ENCODE assay signal across 8 cellular contexts in genomic region chr17:19762515-19762961, GRCh38. TPM values are rescaled to one million over a fixed set of nuclear protein-coding genes. Genes with fewer than 3 reads are reported as not detected.
DNase-seq lines count a peak whose midpoint lies in the region; ATAC-seq and TF ChIP-seq lines count a peak whose summit lies in the region.

No MANE protein-coding gene starts in this region.

- dilution Hi-C loops in IMR-90 (cut with HindIII; ENCODE audit: low sequenced_read_pairs, unreplicated experiment), result no loop called here

- WGBS in IMR-90 (ENCODE audit: extremely low coverage in 2 of 2, insufficient read length in 1 of 2), 2 experiments, result 14% methylated on average over 10 of the region's 15 CpGs; no CpG with 5 or more reads in 1 of the 2 experiments
- WGBS in adrenal gland, 4 donors, result 22 to 39% (median 31%) methylated on average over 12 to 15 of the region's 15 CpGs
- 36 to 39% methylated on average over 15 of the region's 15 CpGs for WGBS in sigmoid colon, 2 donors

- no peak for TF ChIP-seq POLR2A in IMR-90 (IDR thresholded peaks at IDR 0.05; ENCODE audit: low read depth, low read length)
- no peak for TF ChIP-seq POLR2A in adrenal gland (IDR thresholded peaks at IDR 0.05)
- no peak for TF ChIP-seq POLR2A in sigmoid colon (IDR thresholded peaks at IDR 0.05)

- no peak for TF ChIP-seq EP300 in sigmoid colon (IDR thresholded peaks at IDR 0.05)

- no peak overlapping the region for H2BK15ac ChIP-seq in IMR-90 (ENCODE audit: low read depth, low read length)

- H4K20me1 ChIP-seq in IMR-90 (ENCODE audit: insufficient read depth, low read length), result no peaks in the 10 kb centered on the region

- BruUV-seq in IMR-90 (replicated peaks; lab: Mats Ljungman, UMichigan), result no TSS peak

- H2BK120ac ChIP-seq in IMR-90 (ENCODE audit: low read depth, low read length), result no peak overlapping the region

- no peaks in the 10 kb centered on the region for H3K36me3 ChIP-seq in IMR-90 (ENCODE audit: control insufficient read depth, insufficient read depth, low read length)
- H3K36me3 ChIP-seq in adrenal gland (replicated peaks in 1 of 2), result no peaks in the 10 kb centered on the region
- no peaks in the 10 kb centered on the region for H3K36me3 ChIP-seq in left ventricle myocardium inferior
- H3K36me3 ChIP-seq in sigmoid colon, result no peaks in the 10 kb centered on the region

- H3K4me1 ChIP-seq in IMR-90 (ENCODE audit: control insufficient read depth, insufficient read depth, low read length) (no peaks in the 10 kb centered on the region), adrenal gland (replicated peaks in 1 of 2) (peaks cover 0 to 5% of the 10 kb centered on the region in 2 donors), left ventricle myocardium inferior (peaks cover 3% of the 10 kb centered on the region), sigmoid colon (peaks cover 0 to 13% (median 2%) of the 10 kb centered on the region in 4 donors)

- no peak overlapping the region for H3K56ac ChIP-seq in IMR-90 (ENCODE audit: extremely low read depth, insufficient read depth, low read length)

- ATAC-seq in IMR-90 (ENCODE audit: low read depth) (peak; percentile 89), HG03439 (IDR thresholded peaks at IDR 0.05; ENCODE audit: unreplicated experiment) (no peak)

- no peak overlapping the region for H2AFZ ChIP-seq in IMR-90 (replicated peaks; ENCODE audit: low read length, poor library complexity)

- H3K9ac ChIP-seq in IMR-90 (ENCODE audit: low read depth, low read length), result no peak overlapping the region

- H2AK9ac ChIP-seq in IMR-90 (replicated peaks; ENCODE audit: low read depth, low read length, poor library complexity), result peak overlapping the region; percentile 66

- H3K18ac ChIP-seq in IMR-90 (ENCODE audit: low read depth, low read length), result no peak overlapping the region

- 0 out of 2 replicates have a peak, but pooled peaks cover 2% of the 10 kb centered on the region for H3K9me3 ChIP-seq in IMR-90 (ENCODE audit: control insufficient read depth, insufficient read depth, low read length)
- H3K9me3 ChIP-seq in adrenal gland (replicated peaks in 1 of 3), result no peaks in the 10 kb centered on the region
- H3K9me3 ChIP-seq in left ventricle myocardium inferior (replicated peaks), result no peaks in the 10 kb centered on the region
- no peaks in the 10 kb centered on the region for H3K9me3 ChIP-seq in sigmoid colon

- no peak overlapping the region for H3K4ac ChIP-seq in IMR-90 (ENCODE audit: low read depth, low read length)

- POLR2A ChIA-PET in IMR-90 (lab: Charles Lee; ENCODE audit: unreplicated experiment), result no interaction called here

- H3K27ac ChIP-seq in IMR-90 (ENCODE audit: insufficient read depth, low read length), result no peak overlapping the region
- no peak overlapping the region for H3K27ac ChIP-seq in adrenal gland
- H3K27ac ChIP-seq in left ventricle myocardium inferior (replicated peaks), result no peak overlapping the region
- H3K27ac ChIP-seq in sigmoid colon, result peak overlapping the region in 1 of 4 donors; percentile 4

- H2AK5ac ChIP-seq in IMR-90 (ENCODE audit: low read depth, low read length), result no peak overlapping the region

- H3K23ac ChIP-seq in IMR-90 (ENCODE audit: low read depth, low read length), result no peak overlapping the region

- H3K27me3 ChIP-seq in IMR-90 (ENCODE audit: control insufficient read depth, insufficient read depth, low read length) (peaks cover 40% of the 10 kb centered on the region), adrenal gland (no peaks in the 10 kb centered on the region), left ventricle myocardium inferior (ENCODE audit: low read depth) (peaks cover 6% of the 10 kb centered on the region), sigmoid colon (no peaks in the 10 kb centered on the region)

- H4K5ac ChIP-seq in IMR-90 (ENCODE audit: low read depth, low read length), result no peak overlapping the region

- no peaks in the 10 kb centered on the region for H3K79me1 ChIP-seq in IMR-90 (ENCODE audit: low read depth in 1 of 2, low read length in 2 of 2)

- H4K91ac ChIP-seq in IMR-90 (ENCODE audit: insufficient read depth, low read depth, low read length), result no peak overlapping the region

- H4K8ac ChIP-seq in IMR-90 (ENCODE audit: low read depth in 2 of 2, low read length in 2 of 2), result no peak overlapping the region

- DNase-seq in COLO668 (lab: John Stamatoyannopoulos, UW; ENCODE audit: unreplicated experiment), result peak; percentile 43
- peak; percentile 59 for DNase-seq in IMR-90
- peak; percentile 31 to 73 for DNase-seq in SW 1271 (lab: John Stamatoyannopoulos, UW)
- DNase-seq in adrenal gland, result peak; percentile 66 to 91 (median 80)
- peak; percentile 75 for DNase-seq in left ventricle myocardium inferior
- peak; percentile 81 for DNase-seq in sigmoid colon
- DNase-seq in cortex of kidney (lab: John Stamatoyannopoulos, UW), result no peak

- no peak overlapping the region for H2BK5ac ChIP-seq in IMR-90 (ENCODE audit: low read depth, low read length, poor library complexity, severe bottlenecking)

- TF ChIP-seq CTCF in IMR-90 (conservative IDR thresholded peaks at IDR 0.05; ENCODE audit: low read depth, low read length) (peak; percentile 80), adrenal gland (IDR thresholded peaks at IDR 0.05) (peak; percentile 50 to 84 (median 80)), left ventricle myocardium inferior (IDR thresholded peaks at IDR 0.05; ENCODE audit: borderline replicate concordance) (peak; percentile 81), sigmoid colon (IDR thresholded peaks at IDR 0.05) (peak; percentile 30 to 82 (median 72))

- no peaks in the 10 kb centered on the region for H3K9me1 ChIP-seq in IMR-90 (ENCODE audit: insufficient read depth, low read length)

- H3K4me2 ChIP-seq in IMR-90 (ENCODE audit: low read depth, low read length), result no peak overlapping the region

- CTCF ChIA-PET in IMR-90 (lab: Yijun Ruan, JAX), result interaction anchor here (0.6 to 2.1 kb wide), 15 partner anchors 9 to 399 kb away, joined by 3 to 15 read pairs (median 4); partner anchors contain the start of gene ALDH3A2

- no peak overlapping the region for H3K14ac ChIP-seq in IMR-90 (replicated peaks; ENCODE audit: low read depth, low read length)

- H3K4me3 ChIP-seq in IMR-90 (ENCODE audit: insufficient read depth, low read depth, low read length), result no peak overlapping the region
- H3K4me3 ChIP-seq in adrenal gland, result no peak overlapping the region
- no peak overlapping the region for H3K4me3 ChIP-seq in left ventricle myocardium inferior
- H3K4me3 ChIP-seq in sigmoid colon, result no peak overlapping the region

- intact Hi-C loops in IMR-90 (cut with micrococcal nuclease), result loop anchor here (1.0 to 5.0 kb wide), 4 partner anchors 114 to 400 kb away; partner anchors contain the start of genes ALDH3A2, B9D1 and MAPK7
- intact Hi-C loops in adrenal gland (cut with DNase I), result loop anchor here (5.0 to 10.0 kb wide), 2 partner anchors 245 to 398 kb away; partner anchors contain the start of gene B9D1 (in 2 of the 2)
- intact Hi-C loops in left ventricle myocardium inferior (cut with micrococcal nuclease), result no loop called here
- intact Hi-C loops in sigmoid colon (cut with DNase I), result loop anchor here (2.0 to 5.0 kb wide), 2 partner anchors 114 to 400 kb away; partner anchors contain the start of genes ALDH3A2 and B9D1

- TF ChIP-seq RAD21 in IMR-90 (IDR thresholded peaks at IDR 0.05; ENCODE audit: low read length), result peak; percentile 70

- in situ Hi-C loops in IMR-90 (cut with MboI; ENCODE audit: low sequenced_read_pairs), result loop anchor here (5.0 kb wide), 2 partner anchors 240 to 400 kb away; partner anchors contain the start of gene B9D1

- no peak overlapping the region for H2BK20ac ChIP-seq in IMR-90 (ENCODE audit: low read depth, low read length)

TF ChIP-seq in IMR-90, 13 proteins besides CTCF, POLR2A, EP300 and RAD21:
- TF ChIP-seq BHLHE40 (IDR thresholded peaks at IDR 0.05; ENCODE audit: low read depth, low read length) (no peak), RFX5 (IDR thresholded peaks at IDR 0.05; ENCODE audit: low read depth, low read length) (no peak), MXI1 (IDR thresholded peaks at IDR 0.05; ENCODE audit: borderline replicate concordance, low read depth, low read length) (no peak), CEBPB (IDR thresholded peaks at IDR 0.05; ENCODE audit: low read depth, low read length) (no peak), SMC3 (IDR thresholded peaks at IDR 0.05; ENCODE audit: low read depth, low read length) (peak; percentile 83), MAZ (IDR thresholded peaks at IDR 0.05; ENCODE audit: borderline replicate concordance, low read depth, low read length) (no peak)

RNA-seq across cellular contexts. Expression of gene ALDH3A1, which starts 14.4 kb away (rescaled TPM):
- total RNA-seq in IMR-90 (2012; rRNA removed) (not detected in 2 replicates), adrenal gland (1 to 10 TPM in 6 of 8 donors, under 1 TPM in 1, not detected in 1; 0.21 to 4.0 (median 2.1) TPM), left ventricle myocardium inferior (not detected), sigmoid colon (1 to 10 TPM in 1 of 4 donors, under 1 TPM in 3; 0.16 to 1.1 (median 0.56) TPM)
- polyA plus RNA-seq in IMR-90 (2012; rRNA removed) (not detected in 2 replicates), adrenal gland (under 1 TPM; 0.09 to 0.98 (median 0.56) TPM), sigmoid colon (1 to 10 TPM; 1.7 to 6.0 (median 3.0) TPM)
- not detected in 2 replicates for polyA plus RNA-seq in IMR-90 (2012; cell fraction: cytosol; rRNA removed)
- not detected in 2 replicates for polyA plus RNA-seq in IMR-90 (2012; cell fraction: nucleus; rRNA removed; ENCODE audit: low replicate concordance)

RNA-seq across cellular contexts. Expression of gene SLC47A2, which starts 46.2 kb away (rescaled TPM):
- total RNA-seq in IMR-90 (2012; rRNA removed) (not detected in 2 replicates), adrenal gland (1 to 10 TPM in 1 of 8 donors, under 1 TPM in 2, not detected in 5; 0.28 to 1.3 (median 0.36) TPM), left ventricle myocardium inferior (not detected), sigmoid colon (not detected)
- polyA plus RNA-seq in IMR-90 (2012; rRNA removed) (not detected in 2 replicates), adrenal gland (under 1 TPM in 1 of 3 donors, not detected in 2; 0.10 TPM), sigmoid colon (under 1 TPM; 0.35 to 0.60 (median 0.46) TPM)
- polyA plus RNA-seq in IMR-90 (2012; cell fraction: cytosol; rRNA removed), result not detected in 2 replicates
- polyA plus RNA-seq in IMR-90 (2012; cell fraction: nucleus; rRNA removed; ENCODE audit: low replicate concordance), result not detected in 2 replicates
